ENCODE assay signal across 14 cellular contexts in the genomic region with DNA sequence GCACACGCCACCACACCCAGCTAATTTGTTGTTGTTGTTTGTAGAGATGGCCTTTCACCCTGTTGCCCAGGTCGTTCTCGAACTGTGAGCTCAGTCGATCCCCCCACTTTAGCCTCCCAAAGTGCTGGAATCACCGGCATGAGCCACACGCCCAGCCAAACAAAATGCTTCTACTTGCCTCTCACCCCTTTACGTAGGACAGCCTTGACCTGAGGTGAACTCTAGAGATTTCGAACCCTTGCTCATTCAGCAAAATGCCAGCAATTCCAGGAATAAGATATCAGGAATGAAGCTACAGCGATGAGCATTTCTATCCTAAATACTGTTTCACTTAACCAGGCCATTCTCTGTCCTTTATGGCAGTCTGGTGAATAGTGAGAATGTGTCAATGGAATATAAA.
"Had no signal": no experiment of that assay in that cellular context is flagged by ENCODE, and none has a peak within 500 bp of the region (broad histone marks: within the 10 kb centered on the region; RNA-seq: fewer than 3 reads in every experiment).

No MANE protein-coding gene starts in this region.

- H3K27ac ChIP-seq: cardiac muscle cell, left ventricle myocardium inferior, ovary, psoas muscle, skin epidermis, thoracic aorta, upper lobe of right lung had no signal

- H3K36me3 ChIP-seq: cardiac muscle cell, ovary had no signal

- ATAC-seq: activated CD4-positive, CD25-positive, alpha-beta regulatory T cell treated with anti-CD3 and anti-CD28 coated beads, Interleukin-2, amount 50 U/mL, for 24 hours; psoas muscle; upper lobe of right lung had no signal

- H3K4me1 ChIP-seq: psoas muscle, upper lobe of right lung had no signal

- DNase-seq: foreskin fibroblast, hippocampal formation, kidney, left ventricle myocardium inferior, psoas muscle, right cardiac atrium, T-helper 1 cell, T1000, upper lobe of right lung had no signal

- H3K4me3 ChIP-seq: cardiac muscle cell, left ventricle myocardium inferior, ovary, psoas muscle, skin epidermis, thoracic aorta, upper lobe of right lung had no signal

- H3K27me3 ChIP-seq: cardiac muscle cell, ovary, upper lobe of right lung had no signal

- H3K9me3 ChIP-seq: left ventricle myocardium inferior, ovary, psoas muscle, thoracic aorta, upper lobe of right lung had no signal
